ENCODE assay signal across 8 cellular contexts in genomic region chr5:64690417-64691151, GRCh38. TPM values are rescaled to one million over a fixed set of nuclear protein-coding genes. Genes with fewer than 3 reads are reported as not detected.
DNase-seq lines count a peak whose midpoint lies in the region; ATAC-seq and TF ChIP-seq lines count a peak whose summit lies in the region.

TSS of gene SHISAL2B (plus strand) at chr5:64690503. CDS start at chr5:64690624, 121 bp downstream.

- no peak within 1 kb of the TSS for H3K27ac Mint-ChIP-seq in T-cell

- H3K4me3 Mint-ChIP-seq in T-cell: peak within 1 kb of the TSS in 2 of 3 donors; percentile 4 to 68

- peaks cover 0 to 2% (median 2%) of the 10 kb centered on the region in 3 donors for H3K9me3 Mint-ChIP-seq in T-cell

- no peaks in the 10 kb centered on the region for H3K36me3 Mint-ChIP-seq in T-cell

- H3K4me1 Mint-ChIP-seq in T-cell: peaks cover 7 to 10% (median 7%) of the 10 kb centered on the region in 3 donors

- POLR2A ChIA-PET in T-cell (lab: Charles Lee): no interaction called here

- no peak for DNase-seq in AG09309 (ENCODE audit: low read depth)
- DNase-seq in GM20000 (ENCODE audit: low spot score): peak; percentile 38
- DNase-seq in T-cell: no peak
- DNase-seq in fibroblast of villous mesenchyme (ENCODE audit: low read depth): peak; percentile 9
- DNase-seq in retinal pigment epithelial cell (ENCODE audit: low read depth): peak; percentile 2
- no peak for DNase-seq in NCI-H1048 (lab: John Stamatoyannopoulos, UW)

- CTCF ChIA-PET in T-cell (lab: Charles Lee): no interaction called here

- H3K4me3 ChIP-seq in AG09309 (ENCODE audit: control insufficient read depth, low read depth, low read length) (peak within 1 kb of the TSS; percentile 32), fibroblast of villous mesenchyme (ENCODE audit: low read depth, low read length) (peak within 1 kb of the TSS; percentile 21), retinal pigment epithelial cell (ENCODE audit: low read length) (peak within 1 kb of the TSS; percentile 30)

- ATAC-seq in T-cell (replicated peaks in 1 of 4): peak in 2 of 4 experiments; percentile 12 to 34
- ATAC-seq in GM21576 (IDR thresholded peaks at IDR 0.05; ENCODE audit: unreplicated experiment): no peak
- ATAC-seq in HG03039 (IDR thresholded peaks at IDR 0.05; ENCODE audit: unreplicated experiment): no peak

- TF ChIP-seq CTCF in AG09309 (IDR thresholded peaks at IDR 0.05; ENCODE audit: control insufficient read depth, insufficient read depth, low read depth, low read length, missing control alignments) (no peak), GM20000 (IDR thresholded peaks at IDR 0.05; ENCODE audit: extremely low read depth, missing control alignments) (no peak), fibroblast of villous mesenchyme (IDR thresholded peaks at IDR 0.05; ENCODE audit: insufficient read depth, low read depth, low read length) (no peak), retinal pigment epithelial cell (conservative IDR thresholded peaks at IDR 0.05; ENCODE audit: low read depth, low read length) (no peak)

- peaks cover 40 to 52% of the 10 kb centered on the region in 2 donors for H3K27me3 Mint-ChIP-seq in T-cell

RNA-seq across cellular contexts. Expression of gene SHISAL2B, which starts in this region (rescaled TPM):
- total RNA-seq in T-cell: not detected
- total RNA-seq in fibroblast of villous mesenchyme: not detected in 2 replicates

Comparison
In these comparisons a context has a peak if more than half of its experiments do, and no peak if none do; other contexts are left out.
1. Peak in DNase-seq and H3K4me3 ChIP-seq in fibroblast of villous mesenchyme; RNA of the gene not detected or under 1 TPM.
2. DNase-seq: peak in GM20000 (single experiment) and retinal pigment epithelial cell (single experiment); none in AG09309 (single experiment), T-cell (0 of 34) and NCI-H1048 (single experiment).
3. Peak in every context shown above with its lines, with median percentiles within 50 percentile points of each other: H3K4me3 ChIP-seq.